In genomic region chr10:35421553-35422178, GRCh38 we compare ENCODE assay signal across 9 cellular contexts.
DNase-seq lines count a peak whose midpoint lies in the region; ATAC-seq and TF ChIP-seq lines count a peak whose summit lies in the region.
"Had no signal": no experiment of that assay in that cellular context is flagged by ENCODE, and none has a peak within 500 bp of the region (broad histone marks: within the 10 kb centered on the region; RNA-seq: fewer than 3 reads in every experiment).

No MANE protein-coding gene starts in this region.

- no peaks in the 10 kb centered on the region for H3K36me3 ChIP-seq in ascending aorta

- peak; percentile 78 for ATAC-seq in left ventricle myocardium superior
- ATAC-seq in HG02763 (IDR thresholded peaks at IDR 0.05; ENCODE audit: unreplicated experiment): no peak
- ATAC-seq: GM12878 had no signal

- H3K4me3 ChIP-seq in ascending aorta: peak overlapping the region in 1 of 2 donors; percentile 5
- no peak overlapping the region for H3K4me3 ChIP-seq in skeletal muscle cell (ENCODE audit: low read depth, low read length)
- H3K4me3 ChIP-seq: GM12878 had no signal

- DNase-seq in GM04504 (ENCODE audit: low read depth) (peak; percentile 69), ascending aorta (ENCODE audit: low spot score in 2 of 2) (peak in 1 of 2 donors; percentile 77), left ventricle myocardium superior (no peak), skeletal muscle cell (ENCODE audit: low read depth) (peak; percentile 73), T-helper 9 cell (no peak), NOMO-1 treated with dmso at 0.1 percent for 144 hours (lab: John Stamatoyannopoulos, UW; ENCODE audit: unreplicated experiment) (no peak)
- DNase-seq in activated CD4-positive, CD25-positive, alpha-beta regulatory T cell treated with anti-CD3 and anti-CD28 coated beads, Interleukin-2, amount 50 U/mL, for 72 hours: no peak

- H3K9me3 ChIP-seq in ascending aorta: no peaks in the 10 kb centered on the region

- no peaks in the 10 kb centered on the region for H3K27me3 ChIP-seq in ascending aorta

- peak overlapping the region; percentile 63 to 71 for H3K27ac ChIP-seq in ascending aorta

- intact Hi-C loops in ascending aorta (cut with DNase I): no loop called here
- intact Hi-C loops in left ventricle myocardium superior (cut with micrococcal nuclease): no loop called here

- TF ChIP-seq CTCF in ascending aorta (IDR thresholded peaks at IDR 0.05): no peak

- H3K4me1 ChIP-seq in ascending aorta: peaks cover 0 to 53% of the 10 kb centered on the region in 2 donors

Comparison
In these comparisons a context has a peak if more than half of its experiments do, and no peak if none do; other contexts are left out.
1. DNase-seq: peak in GM04504 (single experiment) and skeletal muscle cell (single experiment); none in left ventricle myocardium superior (single experiment), activated CD4-positive, CD25-positive, alpha-beta regulatory T cell treated with anti-CD3 and anti-CD28 coated beads, Interleukin-2, amount 50 U/mL, for 72 hours (single experiment), T-helper 9 cell (single experiment) and NOMO-1 treated with dmso at 0.1 percent for 144 hours (single experiment).